ENCODE assay signal across 1 cellular context in genomic region chr1:209796733-209797025, GRCh38.
TF ChIP-seq lines count a peak whose summit lies in the region.

No MANE protein-coding gene starts in this region.

TF ChIP-seq in IMR-90, 13 proteins besides CTCF, POLR2A, EP300 and RAD21:
- TF ChIP-seq ELK1 (IDR thresholded peaks at IDR 0.05; ENCODE audit: borderline replicate concordance, low read depth, low read length) (no peak), SMC3 (IDR thresholded peaks at IDR 0.05; ENCODE audit: low read depth, low read length) (no peak), CEBPB (IDR thresholded peaks at IDR 0.05; ENCODE audit: low read depth, low read length) (no peak), RFX5 (IDR thresholded peaks at IDR 0.05; ENCODE audit: low read depth, low read length) (no peak), CHD1 (IDR thresholded peaks at IDR 0.05; ENCODE audit: low read depth, low read length) (no peak), RCOR1 (IDR thresholded peaks at IDR 0.05; ENCODE audit: insufficient replicate concordance, low read length) (no peak), USF2 (IDR thresholded peaks at IDR 0.05; ENCODE audit: low read depth, low read length) (no peak), MAFK (IDR thresholded peaks at IDR 0.05; ENCODE audit: low read depth, low read length) (no peak)
